ENCODE assay signal across 25 cellular contexts in the genomic region with DNA sequence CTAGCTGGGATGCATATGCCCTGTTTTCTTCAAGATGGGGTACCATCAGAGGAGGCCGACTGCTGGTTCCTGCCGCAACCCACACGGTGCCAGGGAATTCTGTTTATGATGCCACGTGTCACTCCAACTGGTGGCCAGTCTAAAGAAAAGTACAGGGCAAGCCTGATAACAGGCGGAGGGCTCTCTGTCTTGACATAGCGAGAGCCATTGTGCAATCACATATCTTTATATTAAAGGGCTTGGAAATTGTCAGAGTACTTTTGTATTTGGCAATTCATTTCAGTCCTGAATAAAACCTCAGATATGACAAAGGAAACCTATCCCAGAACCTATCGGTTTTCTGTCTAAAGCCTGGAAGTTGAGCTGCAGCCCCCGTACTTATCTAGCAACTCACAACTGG.
"Had no signal": no experiment of that assay in that cellular context is flagged by ENCODE, and none has a peak within 500 bp of the region (broad histone marks: within the 10 kb centered on the region; RNA-seq: fewer than 3 reads in every experiment).

No MANE protein-coding gene starts in this region.

- H3K4me3 ChIP-seq: gastrocnemius medialis, lower lobe of right lung, mucosa of descending colon had no signal

- ATAC-seq: effector memory CD8-positive, alpha-beta T cell; esophagus mucosa; gastrocnemius medialis; left colon; left lobe of liver; left ventricle myocardium superior; mucosa of descending colon had no signal

- H3K27me3 ChIP-seq: gastrocnemius medialis had no signal

- H3K9me3 ChIP-seq: gastrocnemius medialis, heart right ventricle, lower lobe of right lung, mucosa of descending colon had no signal

- H3K27ac ChIP-seq: epithelial cell of prostate, gastrocnemius medialis, heart right ventricle, lower lobe of right lung had no signal

- FAIRE-seq: colon, endometrium, islet of Langerhans, keratinocyte had no signal

- H3K36me3 ChIP-seq: gastrocnemius medialis, heart right ventricle, lower lobe of right lung had no signal

- DNase-seq: cortex of kidney; effector CD8-positive, alpha-beta T cell; effector memory CD8-positive, alpha-beta T cell; endodermal cell; erythroblast; foreskin fibroblast; foreskin melanocyte; gastrocnemius medialis; glutamatergic neuron; head of caudate nucleus; heart right ventricle; hippocampal formation; left colon; left ventricle myocardium superior; lower lobe of right lung; mesenchymal stem cell; mucosa of descending colon; naive B cell had no signal

- H3K4me1 ChIP-seq: gastrocnemius medialis, lower lobe of right lung had no signal
